Comparison of ENCODE assay signal across 28 cellular contexts in the genomic region with DNA sequence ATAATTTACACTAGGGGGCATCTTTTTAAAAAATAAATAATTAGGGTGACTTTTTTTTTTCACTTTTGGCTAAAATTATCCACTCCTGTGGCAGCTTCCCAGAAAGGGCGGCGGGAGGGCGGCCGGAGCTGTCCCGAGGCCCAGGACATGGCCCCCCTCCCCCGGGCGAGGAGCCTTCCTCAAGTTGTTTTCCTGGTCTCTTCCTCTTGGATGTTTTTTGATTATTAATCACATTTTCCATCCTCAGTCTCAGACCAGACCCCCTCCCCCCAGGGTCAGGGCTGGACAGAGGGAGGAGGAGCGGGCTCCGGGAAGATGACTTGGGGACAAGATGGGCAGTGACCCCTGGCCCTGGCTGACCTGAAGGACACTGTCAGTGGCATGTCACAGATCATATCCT. TPM values are rescaled to one million over a fixed set of nuclear protein-coding genes. Genes with fewer than 3 reads are reported as not detected.
A peak's percentile ranks its signal among the peaks of the same experiment; 100 is the strongest.
DNase-seq lines count a peak whose midpoint lies in the region; ATAC-seq and TF ChIP-seq lines count a peak whose summit lies in the region.
"Had no signal": no experiment of that assay in that cellular context is flagged by ENCODE, and none has a peak within 500 bp of the region (broad histone marks: within the 10 kb centered on the region; RNA-seq: fewer than 3 reads in every experiment).

No MANE protein-coding gene starts in this region.

- H3K27me3 ChIP-seq in SK-N-SH (ENCODE audit: insufficient read depth) (peaks cover 16% of the 10 kb centered on the region; the same call in 1 of the 2 replicates), dorsolateral prefrontal cortex (peaks cover 0 to 3% (median 0%) of the 10 kb centered on the region in 45 donors), psoas muscle (ENCODE audit: insufficient read depth in 3 of 3, low read length in 2 of 3) (no peaks in the 10 kb centered on the region), thyroid gland (no peaks in the 10 kb centered on the region)

- no peak overlapping the region for H3K27ac ChIP-seq in SK-N-SH (ENCODE audit: low read depth in 2 of 2, low read length in 1 of 2)
- peak overlapping the region in 38 of 59 donors; percentile 5 to 86 (median 54) for H3K27ac ChIP-seq in dorsolateral prefrontal cortex
- peak overlapping the region; percentile 47 for H3K27ac ChIP-seq in psoas muscle
- peak overlapping the region; percentile 17 to 39 (median 33) for H3K27ac ChIP-seq in thyroid gland
- H3K27ac ChIP-seq: left lung, upper lobe of left lung had no signal

- H3K4me3 ChIP-seq in SK-N-SH (ENCODE audit: low read depth in 2 of 2, low read length in 1 of 2): no peak overlapping the region
- H3K4me3 ChIP-seq in dorsolateral prefrontal cortex: no peak overlapping the region
- H3K4me3 ChIP-seq in psoas muscle: no peak overlapping the region
- H3K4me3 ChIP-seq in thyroid gland (replicated peaks in 1 of 3): no peak overlapping the region
- H3K4me3 ChIP-seq: left lung, skin epidermis, upper lobe of left lung had no signal

- CTCF ChIA-PET in SK-N-SH (lab: Yijun Ruan, JAX): interaction anchor here (0.8 to 9.8 kb wide), 6 partner anchors 11 to 190 kb away, joined by 3 to 507 read pairs (median 58); a partner anchor contains a TSS
- CTCF ChIA-PET in activated CD4-positive, alpha-beta memory T cell treated with anti-CD3 and anti-CD28 coated beads, Interleukin-2, amount 10 ng/mL, durations not matched to agents 7 days and 5 days (lab: Charles Lee): interaction anchor here (3.0 kb wide), 1 partner anchor 10 kb away, joined by 12 read pairs; no protein-coding TSS in a partner anchor

- H3K9ac ChIP-seq in SK-N-SH: no peak overlapping the region

- H3K27ac Mint-ChIP-seq in activated CD4-positive, alpha-beta memory T cell treated with anti-CD3 and anti-CD28 coated beads, Interleukin-2, amount 10 ng/mL, durations not matched to agents 7 days and 5 days: no peak overlapping the region
- H3K27ac Mint-ChIP-seq: activated CD8-positive, alpha-beta T cell treated with anti-CD3 and anti-CD28 coated beads for 36 hours; CD14-positive monocyte; immature natural killer cell; mesothelial cell of epicardium had no signal

- H4K20me1 ChIP-seq in SK-N-SH (ENCODE audit: insufficient read depth): 0 out of 2 replicates have a peak, but pooled peaks cover 4% of the 10 kb centered on the region

- no peak for TF ChIP-seq EP300 in SK-N-SH (IDR thresholded peaks at IDR 0.05; ENCODE audit: borderline replicate concordance in 1 of 2, low read depth in 1 of 2, low read length in 1 of 2)

- H3K4me3 Mint-ChIP-seq in activated CD4-positive, alpha-beta memory T cell treated with anti-CD3 and anti-CD28 coated beads, Interleukin-2, amount 10 ng/mL, durations not matched to agents 7 days and 5 days: no peak overlapping the region
- H3K4me3 Mint-ChIP-seq: activated CD8-positive, alpha-beta T cell treated with anti-CD3 and anti-CD28 coated beads for 36 hours; mesothelial cell of epicardium had no signal

- peaks cover 42% of the 10 kb centered on the region for H3K27me3 Mint-ChIP-seq in activated CD4-positive, alpha-beta memory T cell treated with anti-CD3 and anti-CD28 coated beads, Interleukin-2, amount 10 ng/mL, durations not matched to agents 7 days and 5 days

- H3F3A ChIP-seq in SK-N-SH (replicated peaks; ENCODE audit: insufficient read depth): no peaks in the 10 kb centered on the region

- no peaks in the 10 kb centered on the region for H3K36me3 Mint-ChIP-seq in activated CD4-positive, alpha-beta memory T cell treated with anti-CD3 and anti-CD28 coated beads, Interleukin-2, amount 10 ng/mL, durations not matched to agents 7 days and 5 days (ENCODE audit: low read depth)
- H3K36me3 Mint-ChIP-seq: immature natural killer cell, mesothelial cell of epicardium had no signal

- no peak for TF ChIP-seq POLR2A in thyroid gland (IDR thresholded peaks at IDR 0.05)

- no peak overlapping the region for H3K4me2 ChIP-seq in SK-N-SH

- DNase-seq in SK-N-SH (no peak), dorsolateral prefrontal cortex (no peak), psoas muscle (peak; percentile 41 to 76), thyroid gland (no peak)
- no peak for DNase-seq in activated CD4-positive, alpha-beta memory T cell treated with anti-CD3 and anti-CD28 coated beads, Interleukin-2, amount 10 ng/mL, durations not matched to agents 7 days and 5 days
- DNase-seq in stimulated activated CD4-positive, alpha-beta T cell treated with anti-CD3 and anti-CD28 coated beads, Interleukin-15, amount 100 ng/mL, for 24 hours: no peak
- DNase-seq: 8988T; activated CD8-positive, alpha-beta T cell treated with anti-CD3 and anti-CD28 coated beads for 36 hours; activated naive CD4-positive, alpha-beta T cell treated with anti-CD3 and anti-CD28 coated beads, Interleukin-2, amount 50 U/mL, for 16 hours; amniotic stem cell; Caco-2; DMS53; effector CD4-positive, alpha-beta T cell; immature natural killer cell; Kasumi-1; left lung; NCI-H1417; NCI-H2029 treated with DMSO at 0.1 percent for 48 hours; SHP77 treated with DMSO at 0.1 percent for 48 hours; stimulated activated naive CD8-positive, alpha-beta T cell treated with anti-CD3 and anti-CD28 coated beads, Interleukin-15, Interleukin-2, amounts not matched to agents 100 U/mL and 50 U/mL, for 24 hours had no signal

- peaks cover 0 to 13% of the 10 kb centered on the region in 2 experiments; a peak in 1 of 4 replicates for H3K4me1 ChIP-seq in SK-N-SH (ENCODE audit: control insufficient read depth in 1 of 2, insufficient read depth in 2 of 2, low read depth in 1 of 2, low read length in 1 of 2)
- H3K4me1 ChIP-seq in psoas muscle: peaks cover 62% of the 10 kb centered on the region
- peaks cover 7 to 31% of the 10 kb centered on the region in 2 donors for H3K4me1 ChIP-seq in thyroid gland

- no peak overlapping the region for H2AFZ ChIP-seq in SK-N-SH (ENCODE audit: low read depth)

- no peaks in the 10 kb centered on the region for H3K9me3 ChIP-seq in SK-N-SH
- no peaks in the 10 kb centered on the region for H3K9me3 ChIP-seq in psoas muscle
- H3K9me3 ChIP-seq in thyroid gland: no peaks in the 10 kb centered on the region
- H3K9me3 ChIP-seq: Caco-2, left lung, upper lobe of left lung had no signal

- 76% methylated on average over 9 of the region's 9 CpGs for WGBS in SK-N-SH (ENCODE audit: low lambda C conversion rate)
- 37 to 54% (median 39%) methylated on average over 9 of the region's 9 CpGs for WGBS in psoas muscle, 3 donors
- 63 to 65% methylated on average over 9 of the region's 9 CpGs for WGBS in thyroid gland, 2 donors

- H3K79me2 ChIP-seq in SK-N-SH (ENCODE audit: insufficient read depth): no peaks in the 10 kb centered on the region

- no peak for TF ChIP-seq RAD21 in SK-N-SH (IDR thresholded peaks at IDR 0.05; ENCODE audit: low read length)

- H3K4me1 Mint-ChIP-seq in activated CD4-positive, alpha-beta memory T cell treated with anti-CD3 and anti-CD28 coated beads, Interleukin-2, amount 10 ng/mL, durations not matched to agents 7 days and 5 days: peaks cover 25% of the 10 kb centered on the region

- 0 out of 2 replicates have a peak, but pooled peaks have one; percentile 9 for TF ChIP-seq CTCF in SK-N-SH (IDR thresholded peaks at IDR 0.05)
- no peak for TF ChIP-seq CTCF in dorsolateral prefrontal cortex (IDR thresholded peaks at IDR 0.05 in 54 of 56, conservative IDR thresholded peaks at IDR 0.05 in 2 of 56; ENCODE audit: low read depth in 1 of 56, partially characterized antibody in 56 of 56)
- no peak for TF ChIP-seq CTCF in psoas muscle (IDR thresholded peaks at IDR 0.05)
- TF ChIP-seq CTCF in thyroid gland (IDR thresholded peaks at IDR 0.05): no peak

- POLR2A ChIA-PET in SK-N-SH (lab: Yijun Ruan, JAX): no interaction called here
- POLR2A ChIA-PET in activated CD4-positive, alpha-beta memory T cell treated with anti-CD3 and anti-CD28 coated beads, Interleukin-2, amount 10 ng/mL, durations not matched to agents 7 days and 5 days (lab: Charles Lee): no interaction called here

- H3K9me3 Mint-ChIP-seq in activated CD4-positive, alpha-beta memory T cell treated with anti-CD3 and anti-CD28 coated beads, Interleukin-2, amount 10 ng/mL, durations not matched to agents 7 days and 5 days: no peaks in the 10 kb centered on the region
- H3K9me3 Mint-ChIP-seq: activated CD8-positive, alpha-beta T cell treated with anti-CD3 and anti-CD28 coated beads for 36 hours; immature natural killer cell; mesothelial cell of epicardium had no signal

- ATAC-seq in SK-N-SH treated with all-trans-retinoic acid at 6 μM for 48 hours: no peak
- no peak for ATAC-seq in psoas muscle
- ATAC-seq in HG03565 (IDR thresholded peaks at IDR 0.05; ENCODE audit: unreplicated experiment): no peak
- ATAC-seq: activated CD8-positive, alpha-beta T cell treated with anti-CD3 and anti-CD28 coated beads for 36 hours; left lung; Panc1; stimulated activated naive CD8-positive, alpha-beta T cell treated with anti-CD3 and anti-CD28 coated beads, Interleukin-15, Interleukin-2, amounts not matched to agents 100 U/mL and 50 U/mL, for 24 hours had no signal

- H3K9me2 ChIP-seq in SK-N-SH: no peaks in the 10 kb centered on the region

- intact Hi-C loops in dorsolateral prefrontal cortex (cut with DNase I) (loop anchor here (5.0 to 10.0 kb wide), 7 partner anchors 92 to 262 kb away; a partner anchor contains a TSS), psoas muscle (cut with DNase I) (loop anchor here in 1 of 2 donors (5.0 kb wide), 1 partner anchor 262 kb away; no protein-coding TSS in a partner anchor), thyroid gland (cut with DNase I) (loop anchor here (5.0 to 10.0 kb wide), 3 partner anchors 47 to 259 kb away; no protein-coding TSS in a partner anchor)

- H3K36me3 ChIP-seq in SK-N-SH (replicated peaks in 1 of 2; ENCODE audit: control insufficient read depth in 1 of 2, insufficient read depth in 2 of 2, low read length in 1 of 2): no peaks in the 10 kb centered on the region
- H3K36me3 ChIP-seq in psoas muscle (ENCODE audit: insufficient read depth in 1 of 2, low read depth in 1 of 2): no peaks in the 10 kb centered on the region
- no peaks in the 10 kb centered on the region for H3K36me3 ChIP-seq in thyroid gland
- H3K36me3 ChIP-seq: left lung, upper lobe of left lung had no signal

RNA-seq across cellular contexts. Expression of a gene that starts 4.7 kb away (rescaled TPM):
- 1.8 and 3.7 TPM in 2 replicates for polyA plus RNA-seq in SK-N-SH (2012; rRNA removed)
- polyA plus RNA-seq in SK-N-SH (2012; cell fraction: cytosol; rRNA removed): 2.5 and 5.0 TPM in 2 replicates
- polyA plus RNA-seq in SK-N-SH (2012; cell fraction: nucleus; rRNA removed): 1.2 and 2.3 TPM in 2 replicates
- 100 to 1,000 TPM in 12 of 120 experiments, 10 to 100 TPM in 108; 36.2 to 149 (median 67.2) TPM for total RNA-seq in dorsolateral prefrontal cortex
- total RNA-seq in psoas muscle: 10 to 100 TPM; 32.3 to 85.1 (median 54.7) TPM
- polyA plus RNA-seq in psoas muscle: 10 to 100 TPM; 59.9 to 97.4 (median 64.4) TPM
- total RNA-seq in thyroid gland: 10 to 100 TPM in 3 of 4 donors, 1 to 10 TPM in 1; 8.6 to 17.3 (median 14.1) TPM
- total RNA-seq in activated CD4-positive, alpha-beta memory T cell treated with anti-CD3 and anti-CD28 coated beads, Interleukin-2, amount 10 ng/mL, durations not matched to agents 7 days and 5 days: not detected
- total RNA-seq: activated CD8-positive, alpha-beta T cell treated with anti-CD3 and anti-CD28 coated beads for 36 hours; pulmonary artery endothelial cell had no signal
- polyA plus RNA-seq: CD14-positive monocyte, immature natural killer cell had no signal

RNA-seq across cellular contexts. Expression of a gene that starts 17.7 kb away (rescaled TPM):
- polyA plus RNA-seq in SK-N-SH (2012; rRNA removed): 46.3 and 47.6 TPM in 2 replicates
- polyA plus RNA-seq in SK-N-SH (2012; cell fraction: cytosol; rRNA removed): 22.6 and 32.3 TPM in 2 replicates
- 21.7 and 29.2 TPM in 2 replicates for polyA plus RNA-seq in SK-N-SH (2012; cell fraction: nucleus; rRNA removed)
- 10 to 100 TPM; 12.3 to 32.2 (median 20.6) TPM for total RNA-seq in dorsolateral prefrontal cortex
- 10 to 100 TPM; 63.1 to 84.7 (median 68.3) TPM for total RNA-seq in psoas muscle
- 100 to 1,000 TPM in 1 of 3 donors, 10 to 100 TPM in 2; 58.5 to 124 (median 70.1) TPM for polyA plus RNA-seq in psoas muscle
- total RNA-seq in thyroid gland: 10 to 100 TPM; 20.7 to 39.0 (median 25.8) TPM
- total RNA-seq in activated CD4-positive, alpha-beta memory T cell treated with anti-CD3 and anti-CD28 coated beads, Interleukin-2, amount 10 ng/mL, durations not matched to agents 7 days and 5 days: 10 to 100 TPM; 32.4 to 32.6 TPM

RNA-seq across cellular contexts. Expression of a gene that starts 26.1 kb away (rescaled TPM):
- 210 and 300 TPM in 2 replicates for polyA plus RNA-seq in SK-N-SH (2012; rRNA removed)
- polyA plus RNA-seq in SK-N-SH (2012; cell fraction: cytosol; rRNA removed): 232 and 236 TPM in 2 replicates
- polyA plus RNA-seq in SK-N-SH (2012; cell fraction: nucleus; rRNA removed): 163 and 193 TPM in 2 replicates
- 100 to 1,000 TPM in 116 of 120 experiments, 10 to 100 TPM in 4; 83.5 to 180 (median 139) TPM for total RNA-seq in dorsolateral prefrontal cortex
- total RNA-seq in psoas muscle: 100 to 1,000 TPM in 2 of 4 donors, 10 to 100 TPM in 2; 79.4 to 109 (median 93.8) TPM
- 10 to 100 TPM; 52.7 to 96.5 (median 95.8) TPM for polyA plus RNA-seq in psoas muscle
- 100 to 1,000 TPM in 2 of 4 donors, 10 to 100 TPM in 2; 54.6 to 140 (median 89.2) TPM for total RNA-seq in thyroid gland
- total RNA-seq in activated CD4-positive, alpha-beta memory T cell treated with anti-CD3 and anti-CD28 coated beads, Interleukin-2, amount 10 ng/mL, durations not matched to agents 7 days and 5 days: 100 to 1,000 TPM; 143 to 144 TPM

RNA-seq across cellular contexts. Expression of a gene that starts 34.7 kb away (rescaled TPM):
- polyA plus RNA-seq in SK-N-SH (2012; rRNA removed) (0.08 and 0.11 TPM in 2 replicates), psoas muscle (not detected)
- 0.09 and 0.13 TPM in 2 replicates for polyA plus RNA-seq in SK-N-SH (2012; cell fraction: cytosol; rRNA removed)
- polyA plus RNA-seq in SK-N-SH (2012; cell fraction: nucleus; rRNA removed): 0.29 and 0.38 TPM in 2 replicates
- total RNA-seq in dorsolateral prefrontal cortex (1 to 10 TPM in 41 of 120 experiments, under 1 TPM in 68, not detected in 11; 0.30 to 3.0 (median 0.87) TPM), psoas muscle (under 1 TPM in 1 of 4 donors, not detected in 3; 0.16 TPM), thyroid gland (not detected)
- total RNA-seq in activated CD4-positive, alpha-beta memory T cell treated with anti-CD3 and anti-CD28 coated beads, Interleukin-2, amount 10 ng/mL, durations not matched to agents 7 days and 5 days: under 1 TPM; 0.15 to 0.18 TPM
- total RNA-seq: Caco-2, left lung, upper lobe of left lung had no signal
- polyA plus RNA-seq: CD14-positive monocyte, immature natural killer cell had no signal

RNA-seq across cellular contexts. Expression of a gene that starts 43.4 kb away (rescaled TPM):
- 73.7 and 79.0 TPM in 2 replicates for polyA plus RNA-seq in SK-N-SH (2012; rRNA removed)
- 50.9 and 78.9 TPM in 2 replicates for polyA plus RNA-seq in SK-N-SH (2012; cell fraction: cytosol; rRNA removed)
- 37.3 and 41.3 TPM in 2 replicates for polyA plus RNA-seq in SK-N-SH (2012; cell fraction: nucleus; rRNA removed)
- 10 to 100 TPM; 26.3 to 48.1 (median 36.0) TPM for total RNA-seq in dorsolateral prefrontal cortex
- 10 to 100 TPM; 13.0 to 16.5 (median 13.8) TPM for total RNA-seq in psoas muscle
- polyA plus RNA-seq in psoas muscle: 10 to 100 TPM; 13.8 to 50.1 (median 20.1) TPM
- total RNA-seq in thyroid gland: 10 to 100 TPM; 48.6 to 89.7 (median 76.6) TPM
- total RNA-seq in activated CD4-positive, alpha-beta memory T cell treated with anti-CD3 and anti-CD28 coated beads, Interleukin-2, amount 10 ng/mL, durations not matched to agents 7 days and 5 days: 10 to 100 TPM; 53.3 to 55.5 TPM

Comparison
In these comparisons a context has a peak if more than half of its experiments do, and no peak if none do; other contexts are left out.
1. DNase-seq: peak in psoas muscle (2 of 2); none in SK-N-SH (single experiment), dorsolateral prefrontal cortex (0 of 10), thyroid gland (0 of 2), activated CD4-positive, alpha-beta memory T cell treated with anti-CD3 and anti-CD28 coated beads, Interleukin-2, amount 10 ng/mL, durations not matched to agents 7 days and 5 days (single experiment) and stimulated activated CD4-positive, alpha-beta T cell treated with anti-CD3 and anti-CD28 coated beads, Interleukin-15, amount 100 ng/mL, for 24 hours (single experiment).
2. H3K27ac ChIP-seq: peak in dorsolateral prefrontal cortex (38 of 59), psoas muscle (single experiment) and thyroid gland (3 of 3); none in SK-N-SH (0 of 2).
3. RNA of a gene that starts 4.7 kb away (total RNA-seq): 36.2 to 149 TPM in dorsolateral prefrontal cortex, 32.3 to 85.1 TPM in psoas muscle and 8.6 to 17.3 TPM in thyroid gland; not detected in activated CD4-positive, alpha-beta memory T cell treated with anti-CD3 and anti-CD28 coated beads, Interleukin-2, amount 10 ng/mL, durations not matched to agents 7 days and 5 days; every median in the first group is over 4 times any median in the second.